In genomic region chr1:78716186-78716585, GRCh38 we compare ENCODE assay signal across 17 cellular contexts.
DNase-seq lines count a peak whose midpoint lies in the region; ATAC-seq, FAIRE-seq and TF ChIP-seq lines count a peak whose summit lies in the region.
"Had no signal": no experiment of that assay in that cellular context is flagged by ENCODE, and none has a peak within 500 bp of the region (broad histone marks: within the 10 kb centered on the region; RNA-seq: fewer than 3 reads in every experiment).

No MANE protein-coding gene starts in this region.

- H3K27ac ChIP-seq in endothelial cell of umbilical vein (ENCODE audit: insufficient read depth, low read depth, low read length) (no peak overlapping the region), RWPE1 (no peak overlapping the region)
- H3K27ac ChIP-seq: right lobe of liver, thyroid gland had no signal

- no peaks in the 10 kb centered on the region for H3K36me3 ChIP-seq in endothelial cell of umbilical vein (ENCODE audit: control insufficient read depth in 2 of 2, extremely low read depth in 1 of 2, insufficient read depth in 2 of 2, low read length in 2 of 2)
- H3K36me3 ChIP-seq: right lobe of liver, thyroid gland had no signal

- no peak overlapping the region for H3K4me2 ChIP-seq in endothelial cell of umbilical vein (ENCODE audit: insufficient read depth, low read length)
- H3K4me2 ChIP-seq: GM23338 had no signal

- TF ChIP-seq POLR2A in endothelial cell of umbilical vein (IDR thresholded peaks at IDR 0.05; ENCODE audit: low read depth, low read length): no peak

- DNase-seq in AG08396 (ENCODE audit: low spot score) (peak; percentile 8), NCI-H226 (peak; percentile 57), endothelial cell of umbilical vein (ENCODE audit: low read depth, low spot score) (peak; percentile 55), omental fat pad (ENCODE audit: low spot score) (no peak), SIG-M5 (lab: John Stamatoyannopoulos, UW) (no peak), mesenteric fat pad (ENCODE audit: low spot score) (no peak), GOT3 (lab: John Stamatoyannopoulos, UW) (no peak), RWPE1 (ENCODE audit: low spot score) (no peak)
- DNase-seq: activated T-cell treated with anti-CD3 and anti-CD28 coated beads, Interleukin-2, amount 50 U/mL, for 1 hour; left ventricle myocardium superior; natural killer cell; NCI-H1092 treated with DMSO at 0.1 percent for 48 hours; NCI-H2227 treated with DMSO at 0.1 percent for 48 hours; right lobe of liver; stimulated activated CD4-positive, alpha-beta T cell treated with anti-CD3 and anti-CD28 coated beads, Interleukin-4, amount 100 ng/mL, for 4 hours; thyroid gland had no signal

- TF ChIP-seq CTCF in endothelial cell of umbilical vein (IDR thresholded peaks at IDR 0.05; ENCODE audit: extremely low read depth in 1 of 2, insufficient read depth in 1 of 2, low read depth in 1 of 2, low read length in 2 of 2) (no peak), omental fat pad (IDR thresholded peaks at IDR 0.05) (no peak), RWPE1 (conservative IDR thresholded peaks at IDR 0.05; ENCODE audit: low read depth) (no peak)

- no peak overlapping the region for H3K9ac ChIP-seq in endothelial cell of umbilical vein (replicated peaks; ENCODE audit: extremely low read depth, insufficient read depth, low read length)

- CTCF ChIA-PET in endothelial cell of umbilical vein (lab: Charles Lee) (interaction anchor here (1.1 kb wide), 1 partner anchor 11 kb away, joined by 3 read pairs; no protein-coding TSS in a partner anchor), RWPE1 (lab: Yijun Ruan, JAX) (no interaction called here)

- no peak overlapping the region for H3K4me3 ChIP-seq in endothelial cell of umbilical vein (replicated peaks in 1 of 3; ENCODE audit: insufficient read depth in 1 of 3, low read depth in 1 of 3, low read length in 3 of 3)
- H3K4me3 ChIP-seq: GM23338, right lobe of liver, thyroid gland had no signal

- no peak overlapping the region for H2AFZ ChIP-seq in endothelial cell of umbilical vein (ENCODE audit: low read depth, low read length)
- H2AFZ ChIP-seq: GM23338 had no signal

- dilution Hi-C loops in endothelial cell of umbilical vein (cut with MboI; ENCODE audit: extremely low pct_ligation_motif_present, low sequenced_read_pairs): no loop called here

- no peaks in the 10 kb centered on the region for H3K27me3 ChIP-seq in endothelial cell of umbilical vein (ENCODE audit: control insufficient read depth in 2 of 2, insufficient read depth in 2 of 2, low read length in 2 of 2)
- H3K27me3 ChIP-seq: thyroid gland had no signal

- no peak for FAIRE-seq in endothelial cell of umbilical vein (lab: Jason Lieb, UNC)

- POLR2A ChIA-PET in endothelial cell of umbilical vein (lab: Charles Lee): no interaction called here
- POLR2A ChIA-PET in RWPE1 (lab: Yijun Ruan, JAX; ENCODE audit: low non-redundant PET): no interaction called here

- no peaks in the 10 kb centered on the region for H3K4me1 ChIP-seq in endothelial cell of umbilical vein (ENCODE audit: control insufficient read depth, extremely low read depth, insufficient read depth, low read length)
- H3K4me1 ChIP-seq: right lobe of liver, thyroid gland had no signal

- H4K20me1 ChIP-seq in endothelial cell of umbilical vein (replicated peaks; ENCODE audit: control insufficient read depth, extremely low read depth, insufficient read depth, low read length): no peaks in the 10 kb centered on the region

- no TSS peak for BruUV-seq in endothelial cell of umbilical vein (replicated peaks; lab: Mats Ljungman, UMichigan)

- no peaks in the 10 kb centered on the region for H3K79me2 ChIP-seq in endothelial cell of umbilical vein (ENCODE audit: control insufficient read depth, insufficient read depth, low read length)

- no peaks in the 10 kb centered on the region for H3K9me1 ChIP-seq in endothelial cell of umbilical vein (replicated peaks; ENCODE audit: control insufficient read depth, extremely low read depth, insufficient read depth, low read length)

- intact Hi-C loops in endothelial cell of umbilical vein (cut with micrococcal nuclease): loop anchor here (10.0 kb wide), 1 partner anchor 119 kb away; no protein-coding TSS in a partner anchor

- peak; percentile 48 for ATAC-seq in omental fat pad (ENCODE audit: low FRiP score)
- ATAC-seq: GM23338, left ventricle myocardium superior, natural killer cell, right lobe of liver had no signal

- no peaks in the 10 kb centered on the region for H3K9me3 ChIP-seq in endothelial cell of umbilical vein (replicated peaks; ENCODE audit: control insufficient read depth, insufficient read depth, low read length)
- H3K9me3 ChIP-seq: right lobe of liver, thyroid gland had no signal

TF ChIP-seq in endothelial cell of umbilical vein, 7 proteins besides CTCF, POLR2A, EP300 and RAD21:
- no peak for TF ChIP-seq JUN (IDR thresholded peaks at IDR 0.05; ENCODE audit: borderline replicate concordance, insufficient read depth, insufficient read length, low read depth)
- no peak for TF ChIP-seq MAX (IDR thresholded peaks at IDR 0.05; ENCODE audit: insufficient read depth, insufficient read length)
- TF ChIP-seq GATA2 (IDR thresholded peaks at IDR 0.05; ENCODE audit: insufficient read depth, insufficient read length, low read depth, low read length): no peak
- no peak for TF ChIP-seq FOS (IDR thresholded peaks at IDR 0.05; ENCODE audit: borderline replicate concordance, insufficient read depth, low read length)

Comparison
In these comparisons a context has a peak if more than half of its experiments do, and no peak if none do; other contexts are left out.
1. DNase-seq: peak in AG08396 (single experiment), NCI-H226 (single experiment) and endothelial cell of umbilical vein (single experiment); none in omental fat pad (single experiment), SIG-M5 (single experiment), mesenteric fat pad (single experiment), GOT3 (single experiment) and RWPE1 (single experiment).